8 cellular contexts compared by ENCODE assay signal in genomic region chr11:126917531-126918204, GRCh38.
DNase-seq lines count a peak whose midpoint lies in the region; ATAC-seq, FAIRE-seq and TF ChIP-seq lines count a peak whose summit lies in the region.

No MANE protein-coding gene starts in this region.

- no peak overlapping the region for H3K4me3 ChIP-seq in ascending aorta

- TF ChIP-seq POLR2A in GM12892 (IDR thresholded peaks at IDR 0.05; ENCODE audit: low read depth, low read length): no peak

- intact Hi-C loops in ascending aorta (cut with DNase I): no loop called here

- H3K4me3 Mint-ChIP-seq in endothelial cell (ENCODE audit: unreplicated experiment): no peak overlapping the region

- peaks cover 2% of the 10 kb centered on the region for H3K27me3 Mint-ChIP-seq in endothelial cell (ENCODE audit: unreplicated experiment)

- no peak overlapping the region for H3K27ac Mint-ChIP-seq in endothelial cell (ENCODE audit: unreplicated experiment)

- peak; percentile 44 for FAIRE-seq in GM12892 (lab: Jason Lieb, UNC)

- TF ChIP-seq CTCF in endothelial cell (IDR thresholded peaks at IDR 0.05; ENCODE audit: unreplicated experiment): no peak
- no peak for TF ChIP-seq CTCF in ascending aorta (IDR thresholded peaks at IDR 0.05)

- in situ Hi-C loops in KBM-7 (cut with MboI; ENCODE audit: low pct_unique_long_range_greater_than_20kb, low sequenced_read_pairs): no loop called here

- H3K9me3 ChIP-seq in ascending aorta: no peaks in the 10 kb centered on the region

- no peaks in the 10 kb centered on the region for H3K27me3 ChIP-seq in ascending aorta

- no peaks in the 10 kb centered on the region for H3K9me3 Mint-ChIP-seq in endothelial cell (ENCODE audit: unreplicated experiment)

- H3K36me3 ChIP-seq in ascending aorta: no peaks in the 10 kb centered on the region

- no peaks in the 10 kb centered on the region for H3K36me3 Mint-ChIP-seq in endothelial cell (ENCODE audit: low read depth, unreplicated experiment)

- H3K4me1 ChIP-seq in ascending aorta: no peaks in the 10 kb centered on the region

- ATAC-seq in GM21526 (IDR thresholded peaks at IDR 0.05; ENCODE audit: low FRiP score, unreplicated experiment) (peak; percentile 98), HG03571 (IDR thresholded peaks at IDR 0.05; ENCODE audit: unreplicated experiment) (peak; percentile 95)

- H3K27ac ChIP-seq in ascending aorta: no peak overlapping the region

- DNase-seq in GM12892 (ENCODE audit: insufficient read length): no peak
- peak; percentile 40 for DNase-seq in epidermal melanocyte (ENCODE audit: insufficient read length, low spot score)
- DNase-seq in endothelial cell (ENCODE audit: low spot score): no peak
- DNase-seq in ascending aorta (ENCODE audit: low spot score in 2 of 2): no peak
- DNase-seq in NCI-H510A (lab: John Stamatoyannopoulos, UW): no peak
- no peak for DNase-seq in KBM-7

- H3K4me1 Mint-ChIP-seq in endothelial cell (ENCODE audit: unreplicated experiment): no peaks in the 10 kb centered on the region
